ENCODE assay signal across 11 cellular contexts in the genomic region with DNA sequence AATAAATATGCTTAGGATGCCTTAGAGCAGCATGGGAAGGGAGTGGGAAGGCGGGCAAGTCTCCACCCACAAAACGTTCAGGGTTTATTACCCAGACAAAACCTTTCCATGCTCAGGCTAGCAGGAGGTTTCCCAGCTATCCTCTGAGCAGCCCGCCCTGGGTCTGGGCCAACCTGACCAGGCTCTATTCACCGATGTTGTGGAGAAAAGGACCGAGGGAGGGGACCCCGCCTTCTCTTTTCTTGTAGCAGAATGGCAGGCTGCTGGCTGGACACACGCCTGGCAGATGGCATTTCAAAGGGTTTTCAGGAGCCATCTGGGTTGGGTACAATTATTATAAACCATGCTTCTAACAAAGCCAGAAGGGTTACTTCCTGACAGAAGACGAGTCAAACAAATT.
DNase-seq lines count a peak whose midpoint lies in the region.
"Had no signal": no experiment of that assay in that cellular context is flagged by ENCODE, and none has a peak within 500 bp of the region (broad histone marks: within the 10 kb centered on the region; RNA-seq: fewer than 3 reads in every experiment).

No MANE protein-coding gene starts in this region.

- DNase-seq in AG08395 (ENCODE audit: low spot score) = peak; percentile 36
- DNase-seq in NCI-H1092 treated with DMSO at 0.1 percent for 48 hours (lab: John Stamatoyannopoulos, UW) = peak; percentile 81
- DNase-seq in NCI-H774 (lab: John Stamatoyannopoulos, UW) = peak; percentile 21
- peak; percentile 38 for DNase-seq in iPS-NIHi7 (ENCODE audit: extremely low spot score)
- no peak for DNase-seq in SK-N-DZ (ENCODE audit: low spot score)
- DNase-seq in activated T-cell treated with anti-CD3 and anti-CD28 coated beads, Interleukin-2, amount 50 U/mL, for 48 hours = no peak
- DNase-seq in iPS-NIHi11 (ENCODE audit: low spot score) = no peak
- DNase-seq in NCI-H2196 treated with DMSO at 0.1 percent for 48 hours (lab: John Stamatoyannopoulos, UW; ENCODE audit: unreplicated experiment) = no peak
- DNase-seq: activated CD4-positive, alpha-beta memory T cell treated with anti-CD3 and anti-CD28 coated beads, Interleukin-2, amount 10 ng/mL, durations not matched to agents 7 days and 5 days; stimulated activated CD4-positive, alpha-beta T cell treated with anti-CD3 and anti-CD28 coated beads, Interleukin-15, amount 100 ng/mL, for 24 hours; SW 1271 had no signal

Comparison
In these comparisons a context has a peak if more than half of its experiments do, and no peak if none do; other contexts are left out.
1. DNase-seq: peak in AG08395 (single experiment), NCI-H1092 treated with DMSO at 0.1 percent for 48 hours (single experiment), NCI-H774 (single experiment) and iPS-NIHi7 (single experiment); none in SK-N-DZ (single experiment), activated T-cell treated with anti-CD3 and anti-CD28 coated beads, Interleukin-2, amount 50 U/mL, for 48 hours (0 of 2), iPS-NIHi11 (single experiment) and NCI-H2196 treated with DMSO at 0.1 percent for 48 hours (single experiment).